Comparison of ENCODE assay signal across 8 cellular contexts in genomic region chr6:40588070-40588384, GRCh38. TPM values are rescaled to one million over a fixed set of nuclear protein-coding genes. Genes with fewer than 3 reads are reported as not detected.
DNase-seq lines count a peak whose midpoint lies in the region; ATAC-seq and TF ChIP-seq lines count a peak whose summit lies in the region.

No MANE protein-coding gene starts in this region.

- no peaks in the 10 kb centered on the region for H3K79me2 ChIP-seq in mammary epithelial cell (ENCODE audit: insufficient read depth, low read length)

- intact Hi-C loops in breast epithelium (cut with DNase I; ENCODE audit: low total_unique reads) (no loop called here), MCF 10A (cut with micrococcal nuclease) (loop anchor here (5.0 kb wide), 1 partner anchor 261 kb away; no protein-coding TSS in a partner anchor), mammary epithelial cell (cut with micrococcal nuclease) (loop anchor here (5.0 to 10.0 kb wide), 2 partner anchors 257 to 606 kb away; no protein-coding TSS in a partner anchor)

- H3K4me2 ChIP-seq in mammary epithelial cell (ENCODE audit: insufficient read depth, low read depth, low read length), result peak overlapping the region; percentile 91

- peak overlapping the region; percentile 38 to 64 (median 51) for H3K4me3 ChIP-seq in breast epithelium
- peak overlapping the region in 1 of 3 experiments; percentile 48 for H3K4me3 ChIP-seq in mammary epithelial cell (replicated peaks in 1 of 3; ENCODE audit: insufficient read depth in 1 of 3, low read depth in 2 of 3, low read length in 3 of 3)

- in situ Hi-C loops in mammary epithelial cell (cut with MboI; ENCODE audit: low sequenced_read_pairs in 2 of 2), result loop anchor here in 1 of 2 donors (25.0 kb wide), 1 partner anchor 251 kb away; no protein-coding TSS in a partner anchor

- no peak overlapping the region for H3K9ac ChIP-seq in mammary epithelial cell (ENCODE audit: insufficient read depth, low read length)

- H3K9me3 ChIP-seq in breast epithelium, result no peaks in the 10 kb centered on the region
- H3K9me3 ChIP-seq in mammary epithelial cell (replicated peaks; ENCODE audit: insufficient read depth, low read length), result no peaks in the 10 kb centered on the region

- H3K27ac Mint-ChIP-seq in MCF 10A (ENCODE audit: low read depth, unreplicated experiment) (no peak overlapping the region), type B pancreatic cell (no peak overlapping the region)
- H3K27ac Mint-ChIP-seq in naive thymus-derived CD8-positive, alpha-beta T cell, result peak overlapping the region in 1 of 10 donors; percentile 6

- H3K27me3 ChIP-seq in breast epithelium (peaks cover 3 to 37% of the 10 kb centered on the region in 2 donors), mammary epithelial cell (ENCODE audit: insufficient read depth, low read length) (peaks cover 8% of the 10 kb centered on the region)

- POLR2A ChIA-PET in MCF 10A (lab: Yijun Ruan, JAX), result no interaction called here
- POLR2A ChIA-PET in naive thymus-derived CD8-positive, alpha-beta T cell (lab: Charles Lee), result interaction anchor here (0.6 kb wide), 1 partner anchor 1410 kb away, joined by 4 read pairs; no protein-coding TSS in a partner anchor

- H3K9me3 Mint-ChIP-seq in MCF 10A (ENCODE audit: unreplicated experiment), result no peaks in the 10 kb centered on the region
- peaks cover 0 to 2% (median 0%) of the 10 kb centered on the region in 9 donors for H3K9me3 Mint-ChIP-seq in naive thymus-derived CD8-positive, alpha-beta T cell
- no peaks in the 10 kb centered on the region for H3K9me3 Mint-ChIP-seq in type B pancreatic cell

- H3K4me3 Mint-ChIP-seq in MCF 10A (ENCODE audit: unreplicated experiment) (no peak overlapping the region), type B pancreatic cell (peak overlapping the region; percentile 66)
- peak overlapping the region in 9 of 10 donors; percentile 45 to 85 (median 52) for H3K4me3 Mint-ChIP-seq in naive thymus-derived CD8-positive, alpha-beta T cell

- H3K36me3 Mint-ChIP-seq in MCF 10A (ENCODE audit: insufficient read depth, unreplicated experiment) (no peaks in the 10 kb centered on the region), type B pancreatic cell (no peaks in the 10 kb centered on the region)
- no peaks in the 10 kb centered on the region for H3K36me3 Mint-ChIP-seq in naive thymus-derived CD8-positive, alpha-beta T cell

- CTCF ChIA-PET in MCF 10A (lab: Yijun Ruan, JAX), result interaction anchor here (0.6 to 2.7 kb wide), 6 partner anchors 9 to 732 kb away, joined by 3 to 7 read pairs (median 4); no protein-coding TSS in a partner anchor
- CTCF ChIA-PET in mammary epithelial cell (lab: Charles Lee; ENCODE audit: low non-redundant PET), result interaction anchor here (0.7 kb wide), 1 partner anchor 771 kb away, joined by 5 read pairs; no protein-coding TSS in a partner anchor

- no peaks in the 10 kb centered on the region for H3K36me3 ChIP-seq in breast epithelium
- no peaks in the 10 kb centered on the region for H3K36me3 ChIP-seq in mammary epithelial cell (ENCODE audit: insufficient read depth, low read length)

- H4K20me1 ChIP-seq in mammary epithelial cell (ENCODE audit: insufficient read depth, low read length), result no peaks in the 10 kb centered on the region

- TF ChIP-seq POLR2A in breast epithelium (IDR thresholded peaks at IDR 0.05), result no peak

- ATAC-seq in naive thymus-derived CD8-positive, alpha-beta T cell, result no peak
- no peak for ATAC-seq in HG03378 (IDR thresholded peaks at IDR 0.05; ENCODE audit: unreplicated experiment)

- dilution Hi-C loops in mammary epithelial cell (cut with HindIII; ENCODE audit: low sequenced_read_pairs), result no loop called here

- DNase-seq in breast epithelium (ENCODE audit: low spot score in 2 of 2), result no peak
- DNase-seq in MCF 10A (ENCODE audit: unreplicated experiment), result no peak
- DNase-seq in mammary epithelial cell, result no peak
- no peak for DNase-seq in naive thymus-derived CD8-positive, alpha-beta T cell
- no peak for DNase-seq in type B pancreatic cell (ENCODE audit: extremely low spot score, unreplicated experiment)
- no peak for DNase-seq in NCI-H1930 (lab: John Stamatoyannopoulos, UW)
- DNase-seq in DMS53 treated with DMSO at 0.1 percent for 48 hours (lab: John Stamatoyannopoulos, UW; ENCODE audit: unreplicated experiment), result no peak

- WGBS in mammary epithelial cell (ENCODE audit: low coverage, missing lambda C conversion rate), result 21% methylated on average over 5 of the region's 11 CpGs

- H3K4me1 ChIP-seq in breast epithelium (peaks cover 0 to 4% of the 10 kb centered on the region in 2 donors), mammary epithelial cell (ENCODE audit: insufficient read depth, low read length) (peaks cover 9% of the 10 kb centered on the region)

- H3K27ac ChIP-seq in breast epithelium, result no peak overlapping the region
- H3K27ac ChIP-seq in mammary epithelial cell (ENCODE audit: insufficient read depth, low read depth, low read length), result no peak overlapping the region

- peaks cover 19% of the 10 kb centered on the region for H3K27me3 Mint-ChIP-seq in MCF 10A (ENCODE audit: insufficient read depth, unreplicated experiment)
- H3K27me3 Mint-ChIP-seq in naive thymus-derived CD8-positive, alpha-beta T cell, result peaks cover 20 to 48% (median 38%) of the 10 kb centered on the region in 5 donors
- H3K27me3 Mint-ChIP-seq in type B pancreatic cell, result peaks cover 79% of the 10 kb centered on the region

- TF ChIP-seq CTCF in breast epithelium (IDR thresholded peaks at IDR 0.05) (no peak), MCF 10A (IDR thresholded peaks at IDR 0.05; ENCODE audit: unreplicated experiment) (no peak), mammary epithelial cell (conservative IDR thresholded peaks at IDR 0.05 in 1 of 2, IDR thresholded peaks at IDR 0.05 in 1 of 2; ENCODE audit: extremely low read depth in 1 of 2, insufficient read depth in 1 of 2, low read depth in 1 of 2, low read length in 2 of 2) (peak in 1 of 2 donors; percentile 14), type B pancreatic cell (conservative IDR thresholded peaks at IDR 0.05) (no peak)

- no peaks in the 10 kb centered on the region for H3K4me1 Mint-ChIP-seq in MCF 10A (ENCODE audit: insufficient read depth, unreplicated experiment)
- H3K4me1 Mint-ChIP-seq in naive thymus-derived CD8-positive, alpha-beta T cell, result peaks cover 0 to 33% (median 23%) of the 10 kb centered on the region in 4 donors
- peaks cover 16% of the 10 kb centered on the region for H3K4me1 Mint-ChIP-seq in type B pancreatic cell (ENCODE audit: unreplicated experiment)

- BruUV-seq in MCF 10A (replicated peaks; lab: Mats Ljungman, UMichigan) (no TSS peak), mammary epithelial cell (replicated peaks; lab: Mats Ljungman, UMichigan) (no TSS peak)

- peak overlapping the region; percentile 79 for H2AFZ ChIP-seq in mammary epithelial cell (ENCODE audit: low read depth, low read length)

RNA-seq across cellular contexts. Expression of gene LRFN2, which starts 0.9 kb away (rescaled TPM):
- total RNA-seq in breast epithelium (not detected), MCF 10A (2022) (not detected in 2 replicates), mammary epithelial cell (not detected), type B pancreatic cell (ENCODE audit: low replicate concordance) (1.1 and 3.4 TPM in 2 replicates)
- polyA plus RNA-seq in mammary epithelial cell, result not detected
- not detected for polyA minus RNA-seq in mammary epithelial cell
- not detected for total RNA-seq in naive thymus-derived CD8-positive, alpha-beta T cell
- polyA plus RNA-seq in naive thymus-derived CD8-positive, alpha-beta T cell, result under 1 TPM in 2 of 3 donors, not detected in 1; 0.09 to 0.25 TPM
